9 cellular contexts compared by ENCODE assay signal in the genomic region with DNA sequence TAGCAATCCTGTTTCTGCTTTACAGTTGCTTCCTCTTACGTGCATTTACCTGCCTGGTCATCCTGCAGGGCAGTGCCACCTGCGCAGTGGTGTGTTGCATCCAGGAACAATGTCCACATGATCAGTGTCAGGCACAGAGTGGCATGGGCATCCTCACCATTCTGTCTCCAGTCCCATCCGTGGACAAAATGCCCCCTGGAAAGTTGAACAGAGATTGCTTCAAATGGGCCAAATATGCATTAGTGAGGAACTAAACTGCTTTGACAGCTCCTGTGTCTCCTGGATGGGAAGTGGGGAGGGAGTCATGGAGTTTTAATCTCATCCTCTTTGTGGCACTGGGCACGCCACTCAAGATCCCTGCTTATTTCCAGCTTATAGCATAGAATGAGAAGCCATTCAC.
"Had no signal": no experiment of that assay in that cellular context is flagged by ENCODE, and none has a peak within 500 bp of the region (broad histone marks: within the 10 kb centered on the region; RNA-seq: fewer than 3 reads in every experiment).

No MANE protein-coding gene starts in this region.

- DNase-seq: GM23248, GOT3, H7, HFFc6, KBM-7 had no signal

- FAIRE-seq: HepG2 had no signal

- H3K9me3 ChIP-seq: HAP-1 had no signal

- H3K4me3 ChIP-seq: GM23248, HAP-1 had no signal

- ATAC-seq: HCT116, HepG2 had no signal

- H3K4me1 ChIP-seq: HAP-1 had no signal

- H3K27ac ChIP-seq: GM23248, HL-60 had no signal

- H2AFZ ChIP-seq: GM23248 had no signal

- H3K36me3 ChIP-seq: HAP-1 had no signal
